17 cellular contexts compared by ENCODE assay signal in the genomic region with DNA sequence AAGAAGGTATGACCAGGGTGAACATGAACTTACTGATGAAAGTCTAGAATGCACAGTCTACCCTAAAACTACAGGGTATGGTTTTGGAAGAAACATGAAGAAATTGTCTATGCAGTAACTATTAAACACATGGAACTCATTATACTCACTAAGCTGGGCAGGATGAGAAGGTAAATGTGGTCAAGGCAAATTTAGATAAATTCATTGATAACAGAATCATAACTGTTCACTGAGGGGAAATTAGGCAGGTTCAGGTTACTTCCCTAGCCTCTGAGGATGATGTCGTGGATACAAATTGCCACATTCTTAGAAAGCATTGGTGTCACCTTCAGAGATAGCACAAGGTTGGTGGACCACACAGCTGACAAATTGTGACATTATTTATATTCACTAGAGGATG. TPM values are rescaled to one million over a fixed set of nuclear protein-coding genes. Genes with fewer than 3 reads are reported as not detected.
DNase-seq lines count a peak whose midpoint lies in the region; ATAC-seq and TF ChIP-seq lines count a peak whose summit lies in the region.
"Had no signal": no experiment of that assay in that cellular context is flagged by ENCODE, and none has a peak within 500 bp of the region (broad histone marks: within the 10 kb centered on the region; RNA-seq: fewer than 3 reads in every experiment).

No MANE protein-coding gene starts in this region.

- H3K79me2 ChIP-seq in SK-N-SH (ENCODE audit: insufficient read depth), result no peaks in the 10 kb centered on the region

- no peak for ATAC-seq in SK-N-SH treated with all-trans-retinoic acid at 6 μM for 48 hours
- ATAC-seq in HG02571 (IDR thresholded peaks at IDR 0.05; ENCODE audit: unreplicated experiment), result no peak
- ATAC-seq: A549; CD8-positive, alpha-beta T cell had no signal

- H3F3A ChIP-seq in SK-N-SH (replicated peaks; ENCODE audit: insufficient read depth), result no peaks in the 10 kb centered on the region

- H3K4me2 ChIP-seq in SK-N-SH, result no peak overlapping the region
- H3K4me2 ChIP-seq: A549; BLaER1 treated with 17β-estradiol and CSF1 and Interleukin-3, amounts not matched to agents 10 nM and 100 nM had no signal

- POLR2A ChIA-PET in SK-N-SH (lab: Yijun Ruan, JAX) (no interaction called here), HEK293 (lab: Yijun Ruan, JAX) (no interaction called here)

- H2AFZ ChIP-seq in SK-N-SH (ENCODE audit: low read depth), result no peak overlapping the region

- 7% methylated on average over 1 of the region's 1 CpG for WGBS in SK-N-SH (ENCODE audit: low lambda C conversion rate)

- TF ChIP-seq CTCF in SK-N-SH (IDR thresholded peaks at IDR 0.05) (no peak), HEK293 (tag by site-specific recombination; IDR thresholded peaks at IDR 0.05) (no peak)

- peaks cover 10% of the 10 kb centered on the region for H3K27me3 ChIP-seq in SK-N-SH (ENCODE audit: insufficient read depth)
- H3K27me3 ChIP-seq: BLaER1 treated with 17β-estradiol and CSF1 and Interleukin-3, amounts not matched to agents 10 nM and 100 nM had no signal

- H3K9me3 ChIP-seq in SK-N-SH (no peaks in the 10 kb centered on the region), HEK293 (ENCODE audit: control insufficient read depth, insufficient read depth, low read depth, low read length) (peaks cover 3% of the 10 kb centered on the region; the same call in 1 of the 2 replicates)
- H3K9me3 ChIP-seq: A549, Caco-2 had no signal

- no peak for DNase-seq in SK-N-SH
- DNase-seq in SK-N-DZ (ENCODE audit: low spot score), result peak; percentile 53
- no peak for DNase-seq in stimulated activated naive CD4-positive, alpha-beta T cell (lab: John Stamatoyannopoulos, UW)
- DNase-seq: AML-193; Caco-2; Calu3; CD4-positive, alpha-beta T cell; CD8-positive, alpha-beta T cell; DMS79 treated with DMSO at 0.1 percent for 48 hours; GF-D8 had no signal

- no peak for TF ChIP-seq RAD21 in SK-N-SH (IDR thresholded peaks at IDR 0.05; ENCODE audit: low read length)

- no peak overlapping the region for H3K9ac ChIP-seq in SK-N-SH
- H3K9ac ChIP-seq: BLaER1 treated with 17β-estradiol and CSF1 and Interleukin-3, amounts not matched to agents 10 nM and 100 nM had no signal

- H3K4me3 ChIP-seq in SK-N-SH (ENCODE audit: low read depth in 2 of 2, low read length in 1 of 2), result no peak overlapping the region
- H3K4me3 ChIP-seq in HEK293 (ENCODE audit: low read depth, low read length), result no peak overlapping the region
- H3K4me3 ChIP-seq: A549; BLaER1 treated with 17β-estradiol and CSF1 and Interleukin-3, amounts not matched to agents 10 nM and 100 nM had no signal

- TF ChIP-seq EP300 in SK-N-SH (IDR thresholded peaks at IDR 0.05; ENCODE audit: borderline replicate concordance in 1 of 2, low read depth in 1 of 2, low read length in 1 of 2), result no peak

- H3K27ac ChIP-seq in SK-N-SH (ENCODE audit: low read depth in 2 of 2, low read length in 1 of 2) (no peak overlapping the region), HEK293 (ENCODE audit: extremely low read depth, low read depth, low read length) (no peak overlapping the region)
- H3K27ac ChIP-seq: 22Rv1; A549; BLaER1 treated with 17β-estradiol and CSF1 and Interleukin-3, amounts not matched to agents 10 nM and 100 nM; C4-2B had no signal

- H4K20me1 ChIP-seq in SK-N-SH (ENCODE audit: insufficient read depth), result no peaks in the 10 kb centered on the region
- H4K20me1 ChIP-seq: BLaER1 treated with 17β-estradiol and CSF1 and Interleukin-3, amounts not matched to agents 10 nM and 100 nM had no signal

- H3K36me3 ChIP-seq in SK-N-SH (replicated peaks in 1 of 2; ENCODE audit: control insufficient read depth in 1 of 2, insufficient read depth in 2 of 2, low read length in 1 of 2) (no peaks in the 10 kb centered on the region), HEK293 (ENCODE audit: control insufficient read depth in 2 of 2, insufficient read depth in 1 of 2, low read length in 2 of 2) (no peaks in the 10 kb centered on the region)
- H3K36me3 ChIP-seq: BLaER1 treated with 17β-estradiol and CSF1 and Interleukin-3, amounts not matched to agents 10 nM and 100 nM had no signal

- H3K4me1 ChIP-seq in SK-N-SH (ENCODE audit: control insufficient read depth in 1 of 2, insufficient read depth in 2 of 2, low read depth in 1 of 2, low read length in 1 of 2), result no peaks in the 10 kb centered on the region; a peak in 2 of 4 replicates
- H3K4me1 ChIP-seq in HEK293 (ENCODE audit: control insufficient read depth, insufficient read depth, low read length), result no peaks in the 10 kb centered on the region
- H3K4me1 ChIP-seq: A549; BLaER1 treated with 17β-estradiol and CSF1 and Interleukin-3, amounts not matched to agents 10 nM and 100 nM; Caco-2 had no signal

- no peaks in the 10 kb centered on the region for H3K9me2 ChIP-seq in SK-N-SH

- CTCF ChIA-PET in SK-N-SH (lab: Yijun Ruan, JAX), result interaction anchor here (0.9 to 1.3 kb wide), 2 partner anchors 42 to 308 kb away, joined by 3 read pairs; no protein-coding TSS in a partner anchor
- CTCF ChIA-PET in HEK293 (lab: Yijun Ruan, JAX), result interaction anchor here (1.1 to 1.2 kb wide), 2 partner anchors 10 to 389 kb away, joined by 3 read pairs; no protein-coding TSS in a partner anchor

TF ChIP-seq in SK-N-SH, 30 proteins besides CTCF, POLR2A, EP300 and RAD21:
- no peak for TF ChIP-seq FOXJ3 (CRISPR knock-in tag; IDR thresholded peaks at IDR 0.05)
- TF ChIP-seq MXI1 (IDR thresholded peaks at IDR 0.05; ENCODE audit: low read depth, low read length), result no peak
- TF ChIP-seq CHD2 (IDR thresholded peaks at IDR 0.05; ENCODE audit: low read length, partially characterized antibody), result no peak
- TF ChIP-seq GATA2 (CRISPR knock-in tag; IDR thresholded peaks at IDR 0.05), result peak; percentile 60; the same call in 1 of the 2 replicates
- no peak for TF ChIP-seq FOSL2 (IDR thresholded peaks at IDR 0.05; ENCODE audit: borderline replicate concordance, low read depth)
- no peak for TF ChIP-seq NFIC (IDR thresholded peaks at IDR 0.05; ENCODE audit: borderline replicate concordance)

TF ChIP-seq in SK-N-SH treated with all-trans-retinoic acid at 6 μM for 48 hours, 23 proteins besides CTCF, POLR2A, EP300 and RAD21 (continues in another document):
- TF ChIP-seq ZNF565 (CRISPR knock-in tag; conservative IDR thresholded peaks at IDR 0.05; ENCODE audit: low read depth) (no peak), ZNF70 (CRISPR knock-in tag; IDR thresholded peaks at IDR 0.05) (no peak), BACH2 (CRISPR knock-in tag; IDR thresholded peaks at IDR 0.05; ENCODE audit: borderline replicate concordance) (no peak), ARNTL (CRISPR knock-in tag; IDR thresholded peaks at IDR 0.05; ENCODE audit: borderline replicate concordance, low read depth) (no peak), ZC3H10 (CRISPR knock-in tag; IDR thresholded peaks at IDR 0.05) (no peak), OSR1 (CRISPR knock-in tag; IDR thresholded peaks at IDR 0.05) (no peak), CSRNP3 (CRISPR knock-in tag; IDR thresholded peaks at IDR 0.05) (no peak), ZNF8 (CRISPR knock-in tag; IDR thresholded peaks at IDR 0.05) (no peak), CSDC2 (CRISPR knock-in tag; IDR thresholded peaks at IDR 0.05) (no peak), TCF4 (CRISPR knock-in tag; IDR thresholded peaks at IDR 0.05; ENCODE audit: borderline replicate concordance) (no peak), RARB (CRISPR knock-in tag; IDR thresholded peaks at IDR 0.05) (no peak)

TF ChIP-seq in HEK293, 187 proteins besides CTCF, POLR2A, EP300 and RAD21:
- TF ChIP-seq REPIN1 (tag by site-specific recombination; IDR thresholded peaks at IDR 0.05; ENCODE audit: low read depth), result no peak
- peak; percentile 14; the same call in 1 of the 2 replicates for TF ChIP-seq FEZF1 (tag by site-specific recombination; IDR thresholded peaks at IDR 0.05)

RNA-seq across cellular contexts. Expression of gene MID1IP1, which starts 40.4 kb away (rescaled TPM):
- 30.9 and 35.4 TPM in 2 replicates for polyA plus RNA-seq in SK-N-SH (2012; rRNA removed)
- polyA plus RNA-seq in SK-N-SH (2012; cell fraction: cytosol; rRNA removed), result 20.1 and 26.9 TPM in 2 replicates
- polyA plus RNA-seq in SK-N-SH (2012; cell fraction: nucleus; rRNA removed), result 29.1 and 29.8 TPM in 2 replicates
- polyA plus RNA-seq in SK-N-DZ (2014; cell fraction: cytosol; rRNA removed), result 85.1 and 89.2 TPM in 2 replicates
- 47.8 and 53.1 TPM in 2 replicates for polyA plus RNA-seq in SK-N-DZ (2014; cell fraction: nucleus; rRNA removed)
